9 cellular contexts compared by ENCODE assay signal in the genomic region with DNA sequence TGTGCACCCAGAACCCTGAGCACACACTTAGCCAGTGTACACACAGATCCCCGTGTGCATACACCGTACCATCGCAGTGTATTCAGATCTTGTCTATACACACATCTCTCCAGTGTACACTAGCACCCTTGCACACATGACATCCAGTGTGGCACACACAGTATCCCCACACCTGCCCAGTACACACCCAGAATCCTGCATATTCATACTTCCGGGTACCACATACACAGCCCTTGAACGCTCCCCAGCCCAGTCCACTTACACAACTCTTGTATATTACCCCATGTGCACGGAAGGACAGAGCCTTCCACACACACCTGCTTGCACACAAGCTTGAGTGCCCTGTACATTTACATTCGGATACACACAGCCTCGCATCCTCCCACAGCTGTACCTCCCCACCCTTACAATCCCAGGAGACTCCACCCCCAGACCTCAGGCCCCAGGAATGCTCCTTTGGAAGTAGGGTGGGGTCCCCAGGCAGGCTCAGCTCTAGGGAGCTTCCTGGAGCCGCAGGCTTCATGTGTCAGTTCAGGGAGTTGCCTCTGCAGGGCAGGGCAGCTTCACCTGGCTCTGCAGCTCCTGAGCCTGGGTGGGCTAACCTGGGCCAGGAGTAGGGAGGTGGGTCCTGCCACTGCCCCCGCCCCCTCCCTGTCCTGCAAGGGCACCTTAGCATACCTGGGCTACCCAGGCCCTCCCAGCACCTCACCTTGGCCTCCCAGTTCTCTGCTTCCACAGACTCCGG. TPM values are rescaled to one million over a fixed set of nuclear protein-coding genes. Genes with fewer than 3 reads are reported as not detected.
DNase-seq lines count a peak whose midpoint lies in the region; ATAC-seq and TF ChIP-seq lines count a peak whose summit lies in the region.
"Had no signal": no experiment of that assay in that cellular context is flagged by ENCODE, and none has a peak within 500 bp of the region (broad histone marks: within the 10 kb centered on the region; RNA-seq: fewer than 3 reads in every experiment).

No MANE protein-coding gene starts in this region.

- no peak for DNase-seq in CD8-positive, alpha-beta memory T cell
- DNase-seq in PC-3 (peak; percentile 88), foreskin keratinocyte (peak; percentile 88 to 96), ovary (peak in 4 of 5 donors; percentile 20 to 49 (median 46)), GM19238 (ENCODE audit: insufficient read length, low spot score) (no peak)
- no peak for DNase-seq in stimulated activated CD4-positive, alpha-beta T cell treated with anti-CD3 and anti-CD28 coated beads, Interleukin-2, amount 100 ng/mL, for 24 hours
- DNase-seq in activated naive CD4-positive, alpha-beta T cell treated with anti-CD3 and anti-CD28 coated beads for 36 hours: no peak
- DNase-seq: activated CD4-positive, alpha-beta T cell treated with anti-CD3 and anti-CD28 coated beads for 48 hours had no signal

- BruUV-seq in PC-3 (replicated peaks; lab: Mats Ljungman, UMichigan): TSS peak; percentile 41

- no peak overlapping the region for H2AFZ ChIP-seq in PC-3 (ENCODE audit: low read length)

- no peaks in the 10 kb centered on the region for H3K27me3 Mint-ChIP-seq in CD8-positive, alpha-beta memory T cell
- no peaks in the 10 kb centered on the region for H3K27me3 Mint-ChIP-seq in activated naive CD4-positive, alpha-beta T cell treated with anti-CD3 and anti-CD28 coated beads for 36 hours (ENCODE audit: low read depth)

- H3K36me3 Mint-ChIP-seq in CD8-positive, alpha-beta memory T cell: peaks cover 0 to 8% (median 5%) of the 10 kb centered on the region in 3 donors
- no peaks in the 10 kb centered on the region for H3K36me3 Mint-ChIP-seq in activated naive CD4-positive, alpha-beta T cell treated with anti-CD3 and anti-CD28 coated beads for 36 hours (ENCODE audit: low read depth)

- H3F3A ChIP-seq in PC-3 (ENCODE audit: low read length, unreplicated experiment): peaks cover 3% of the 10 kb centered on the region

- H3K27me3 ChIP-seq in CD8-positive, alpha-beta memory T cell (ENCODE audit: insufficient read depth, low read length, poor library complexity, severe bottlenecking): no peaks in the 10 kb centered on the region
- H3K27me3 ChIP-seq in PC-3 (ENCODE audit: low read length) (no peaks in the 10 kb centered on the region), foreskin keratinocyte (no peaks in the 10 kb centered on the region), ovary (no peaks in the 10 kb centered on the region)

- CTCF ChIA-PET in CD8-positive, alpha-beta memory T cell (lab: Charles Lee): interaction anchor here (0.8 to 6.7 kb wide), 16 partner anchors 11 to 460 kb away, joined by 3 to 67 read pairs (median 4); partner anchors contain the start of genes AHDC1 and IFI6
- CTCF ChIA-PET in PC-3 (lab: Charles Lee): interaction anchor here (0.6 to 2.5 kb wide), 17 partner anchors 11 to 852 kb away, joined by 3 to 30 read pairs (median 9); partner anchors contain the start of gene AHDC1
- CTCF ChIA-PET in activated naive CD4-positive, alpha-beta T cell treated with anti-CD3 and anti-CD28 coated beads for 36 hours (lab: Charles Lee): interaction anchor here (1.1 to 8.0 kb wide), 17 partner anchors 9 to 160 kb away, joined by 3 to 105 read pairs (median 9); partner anchors contain the start of gene AHDC1

- no peaks in the 10 kb centered on the region for H4K20me1 ChIP-seq in PC-3 (ENCODE audit: low read length)

- no peak overlapping the region for H3K4me3 ChIP-seq in CD8-positive, alpha-beta memory T cell (ENCODE audit: low read length)
- H3K4me3 ChIP-seq in PC-3 (ENCODE audit: low read length) (no peak overlapping the region), ovary (no peak overlapping the region)

- no peak for TF ChIP-seq CTCF in PC-3 (conservative IDR thresholded peaks at IDR 0.05; ENCODE audit: low read depth, low read length)
- TF ChIP-seq CTCF in foreskin keratinocyte (conservative IDR thresholded peaks at IDR 0.05): peak; percentile 50
- TF ChIP-seq CTCF in ovary (IDR thresholded peaks at IDR 0.05): no peak

- ATAC-seq in PC-3: peak; percentile 82
- ATAC-seq in foreskin keratinocyte: peak; percentile 77
- ATAC-seq in GM19455 (IDR thresholded peaks at IDR 0.05; ENCODE audit: unreplicated experiment): no peak

- POLR2A ChIA-PET in CD8-positive, alpha-beta memory T cell (lab: Charles Lee): interaction anchor here (1.5 kb wide), 1 partner anchor 105 kb away, joined by 6 read pairs; no protein-coding TSS in a partner anchor
- POLR2A ChIA-PET in PC-3 (lab: Charles Lee; ENCODE audit: unreplicated experiment): interaction anchor here (0.7 to 1.0 kb wide), 3 partner anchors 26 to 45 kb away, joined by 3 to 32 read pairs (median 6); no protein-coding TSS in a partner anchor

- peak overlapping the region in 4 of 8 donors; percentile 4 to 67 (median 36) for H3K27ac Mint-ChIP-seq in CD8-positive, alpha-beta memory T cell
- no peak overlapping the region for H3K27ac Mint-ChIP-seq in activated naive CD4-positive, alpha-beta T cell treated with anti-CD3 and anti-CD28 coated beads for 36 hours

- peaks cover 27% of the 10 kb centered on the region for H3K79me2 ChIP-seq in PC-3 (ENCODE audit: low read length)

- H3K9me2 ChIP-seq in PC-3 (replicated peaks; ENCODE audit: low read length): no peaks in the 10 kb centered on the region

- peak overlapping the region; percentile 25 for H3K27ac ChIP-seq in CD8-positive, alpha-beta memory T cell (ENCODE audit: low read depth, low read length)
- H3K27ac ChIP-seq in PC-3 (ENCODE audit: low read length) (peak overlapping the region; percentile 88), foreskin keratinocyte (peak overlapping the region; percentile 7), ovary (peak overlapping the region in 1 of 2 donors; percentile 61)

- H3K4me2 ChIP-seq in PC-3 (ENCODE audit: low read length): peak overlapping the region; percentile 41

- TF ChIP-seq POLR2A in ovary (IDR thresholded peaks at IDR 0.05): no peak

- no peaks in the 10 kb centered on the region for H3K9me3 ChIP-seq in CD8-positive, alpha-beta memory T cell (ENCODE audit: low read length)
- no peaks in the 10 kb centered on the region for H3K9me3 ChIP-seq in PC-3 (ENCODE audit: low read length)
- no peaks in the 10 kb centered on the region for H3K9me3 ChIP-seq in ovary

- intact Hi-C loops in PC-3 (cut with micrococcal nuclease): loop anchor here (1.0 to 10.0 kb wide), 4 partner anchors 17 to 143 kb away; partner anchors contain the start of gene AHDC1
- intact Hi-C loops in ovary (cut with DNase I): loop anchor here in 2 of 4 donors (5.0 kb wide), 1 partner anchor 45 kb away; the partner anchor contains the start of gene AHDC1 (in 2 of the 2)
- intact Hi-C loops in activated naive CD4-positive, alpha-beta T cell treated with anti-CD3 and anti-CD28 coated beads for 36 hours (cut with micrococcal nuclease): no loop called here

- no peak for TF ChIP-seq EP300 in ovary (IDR thresholded peaks at IDR 0.05)

- peaks cover 21 to 39% (median 22%) of the 10 kb centered on the region in 3 donors for H3K4me1 Mint-ChIP-seq in CD8-positive, alpha-beta memory T cell
- peaks cover 21% of the 10 kb centered on the region for H3K4me1 Mint-ChIP-seq in activated naive CD4-positive, alpha-beta T cell treated with anti-CD3 and anti-CD28 coated beads for 36 hours (ENCODE audit: low read depth)

- peak overlapping the region; percentile 49 for H3K9ac ChIP-seq in PC-3 (ENCODE audit: low read length)

- H3K9me3 Mint-ChIP-seq in CD8-positive, alpha-beta memory T cell: no peaks in the 10 kb centered on the region
- no peaks in the 10 kb centered on the region for H3K9me3 Mint-ChIP-seq in activated naive CD4-positive, alpha-beta T cell treated with anti-CD3 and anti-CD28 coated beads for 36 hours

- H3K4me1 ChIP-seq in CD8-positive, alpha-beta memory T cell (ENCODE audit: insufficient read depth, low read length): peaks cover 26% of the 10 kb centered on the region
- H3K4me1 ChIP-seq in PC-3 (ENCODE audit: insufficient read depth, low read length) (peaks cover 22% of the 10 kb centered on the region), foreskin keratinocyte (peaks cover 15% of the 10 kb centered on the region), ovary (ENCODE audit: insufficient read depth) (peaks cover 26% of the 10 kb centered on the region)

- peak overlapping the region in 1 of 7 donors; percentile 70 for H3K4me3 Mint-ChIP-seq in CD8-positive, alpha-beta memory T cell
- H3K4me3 Mint-ChIP-seq in activated naive CD4-positive, alpha-beta T cell treated with anti-CD3 and anti-CD28 coated beads for 36 hours: no peak overlapping the region

- WGBS in ovary, 3 donors: 39 to 47% (median 41%) methylated on average over 11 of the region's 11 CpGs

- H3K36me3 ChIP-seq in CD8-positive, alpha-beta memory T cell (ENCODE audit: insufficient read depth, low read length): no peaks in the 10 kb centered on the region
- H3K36me3 ChIP-seq in PC-3 (ENCODE audit: low read depth, low read length): peaks cover 11% of the 10 kb centered on the region; the same call in 1 of the 2 replicates
- H3K36me3 ChIP-seq in ovary: no peaks in the 10 kb centered on the region

RNA-seq across cellular contexts. Expression of gene AHDC1, which starts 46.2 kb away (rescaled TPM):
- total RNA-seq in CD8-positive, alpha-beta memory T cell: 10 to 100 TPM; 11.5 TPM
- 1.9 TPM for polyA plus RNA-seq in CD8-positive, alpha-beta memory T cell
- total RNA-seq in PC-3 (2014; rRNA removed): 15.2 and 20.4 TPM in 2 replicates
- 12.1 and 14.8 TPM in 2 replicates for total RNA-seq in foreskin keratinocyte
- polyA plus RNA-seq in foreskin keratinocyte: 4.0 and 5.4 TPM in 2 replicates
- total RNA-seq in ovary: 100 to 1,000 TPM in 3 of 7 donors, 10 to 100 TPM in 4; 11.3 to 159 (median 91.2) TPM
- polyA plus RNA-seq in ovary: 10 to 100 TPM; 11.2 to 33.2 TPM
- 10 to 100 TPM in 1 of 2 experiments, 1 to 10 TPM in 1; 7.7 to 10.1 TPM for total RNA-seq in activated naive CD4-positive, alpha-beta T cell treated with anti-CD3 and anti-CD28 coated beads for 36 hours

Comparison
In these comparisons a context has a peak if more than half of its experiments do, and no peak if none do; other contexts are left out.
1. DNase-seq: peak in PC-3 (single experiment), foreskin keratinocyte (2 of 2) and ovary (4 of 5); none in CD8-positive, alpha-beta memory T cell (0 of 5), GM19238 (single experiment), stimulated activated CD4-positive, alpha-beta T cell treated with anti-CD3 and anti-CD28 coated beads, Interleukin-2, amount 100 ng/mL, for 24 hours (0 of 2) and activated naive CD4-positive, alpha-beta T cell treated with anti-CD3 and anti-CD28 coated beads for 36 hours (single experiment).